ENCODE assay signal across 21 cellular contexts in genomic region chr10:7580520-7580919, GRCh38.
DNase-seq lines count a peak whose midpoint lies in the region; ATAC-seq, FAIRE-seq and TF ChIP-seq lines count a peak whose summit lies in the region.
"Had no signal": no experiment of that assay in that cellular context is flagged by ENCODE, and none has a peak within 500 bp of the region (broad histone marks: within the 10 kb centered on the region; RNA-seq: fewer than 3 reads in every experiment).

No MANE protein-coding gene starts in this region.

- POLR2A ChIA-PET in H1 (lab: Charles Lee; ENCODE audit: partially characterized antibody): no interaction called here

- H2BK120ac ChIP-seq in H1 (replicated peaks; ENCODE audit: low read depth, low read length): no peak overlapping the region

- no peaks in the 10 kb centered on the region for H3K36me3 Mint-ChIP-seq in stimulated activated effector memory CD8-positive, alpha-beta T cell treated with anti-CD3 and anti-CD28 coated beads, Interleukin-12 subunit alpha, Interleukin-12 subunit beta, amount 100 ng/mL, for 72 hours
- H3K36me3 Mint-ChIP-seq: CD4-positive, CD25-positive, alpha-beta regulatory T cell; CD8-positive, alpha-beta T cell had no signal

- H3K27me3 ChIP-seq in H7 (ENCODE audit: control insufficient read depth, insufficient read depth, low read length): no peaks in the 10 kb centered on the region
- H3K27me3 ChIP-seq in H1 (replicated peaks in 1 of 4; ENCODE audit: control insufficient read depth in 3 of 4, extremely low read depth in 1 of 4, insufficient read depth in 3 of 4, low read length in 3 of 4): no peaks in the 10 kb centered on the region
- H3K27me3 ChIP-seq in spleen (replicated peaks in 1 of 7): peaks cover 0 to 5% (median 0%) of the 10 kb centered on the region in 7 donors
- H3K27me3 ChIP-seq: BLaER1 had no signal

- H4K8ac ChIP-seq in H1 (ENCODE audit: extremely low read depth, insufficient read depth, low read length): no peak overlapping the region

- 0 out of 7 replicates have a peak overlapping the region, but pooled peaks of 1 of the 4 experiments have one; percentile 2 for H3K9ac ChIP-seq in H1 (replicated peaks in 1 of 4; ENCODE audit: extremely low read depth in 1 of 4, low read depth in 3 of 4, low read length in 3 of 4)
- H3K9ac ChIP-seq: BLaER1 had no signal

- H2AFZ ChIP-seq in H1 (ENCODE audit: low read length): no peak overlapping the region

- no peaks in the 10 kb centered on the region for H3K23me2 ChIP-seq in H1 (ENCODE audit: low read depth, low read length)

- H3K4me1 ChIP-seq in H1 (replicated peaks in 1 of 4; ENCODE audit: control insufficient read depth in 3 of 4, insufficient read depth in 4 of 4, low read length in 3 of 4) (no peaks in the 10 kb centered on the region; a peak in 1 of 7 replicates), spleen (no peaks in the 10 kb centered on the region)
- H3K4me1 ChIP-seq: BLaER1, Caco-2 had no signal

- no peak overlapping the region for H4K5ac ChIP-seq in H1 (ENCODE audit: insufficient read length, low read depth, low read length)

- no peak overlapping the region for H3K27ac Mint-ChIP-seq in stimulated activated effector memory CD8-positive, alpha-beta T cell treated with anti-CD3 and anti-CD28 coated beads, Interleukin-12 subunit alpha, Interleukin-12 subunit beta, amount 100 ng/mL, for 72 hours
- H3K27ac Mint-ChIP-seq: B cell; CD8-positive, alpha-beta T cell; H9 had no signal

- no peak for ATAC-seq in stimulated activated effector memory CD8-positive, alpha-beta T cell treated with anti-CD3 and anti-CD28 coated beads, Interleukin-12 subunit alpha, Interleukin-12 subunit beta, amount 100 ng/mL, for 72 hours
- ATAC-seq: CD8-positive, alpha-beta T cell; GM12878; HCT116 had no signal

- TF ChIP-seq CTCF in H1 (IDR thresholded peaks at IDR 0.05; ENCODE audit: control extremely low read depth in 1 of 3, insufficient read depth in 1 of 3, low read depth in 1 of 3, low read length in 3 of 3): no peak
- no peak for TF ChIP-seq CTCF in spleen (IDR thresholded peaks at IDR 0.05 in 8 of 11, conservative IDR thresholded peaks at IDR 0.05 in 3 of 11)

- 91% methylated on average over 5 of the region's 5 CpGs; no CpG with 5 or more reads in 1 of the 2 experiments for WGBS in H1 (ENCODE audit: extremely low coverage in 1 of 2, insufficient coverage in 1 of 2, insufficient read length in 1 of 2, insufficient replicate concordance in 2 of 2, low coverage in 1 of 2, low lambda C conversion rate in 2 of 2, missing lambda C conversion rate in 1 of 2), 2 experiments
- 79 to 94% (median 88%) methylated on average over 5 of the region's 5 CpGs for WGBS in spleen, 5 donors

- H2BK12ac ChIP-seq in H1 (ENCODE audit: low read depth, low read length): no peak overlapping the region

- H3K9me3 Mint-ChIP-seq in stimulated activated effector memory CD8-positive, alpha-beta T cell treated with anti-CD3 and anti-CD28 coated beads, Interleukin-12 subunit alpha, Interleukin-12 subunit beta, amount 100 ng/mL, for 72 hours: no peaks in the 10 kb centered on the region
- H3K9me3 Mint-ChIP-seq: CD8-positive, alpha-beta T cell; H9 had no signal

- no peaks in the 10 kb centered on the region for H4K20me1 ChIP-seq in H1 (replicated peaks in 1 of 2; ENCODE audit: control insufficient read depth in 1 of 2, insufficient read depth in 2 of 2, low read length in 2 of 2)
- H4K20me1 ChIP-seq: BLaER1 had no signal

- TF ChIP-seq EP300 in H1 (IDR thresholded peaks at IDR 0.05; ENCODE audit: borderline replicate concordance in 1 of 2, low read depth in 2 of 2, low read length in 2 of 2): no peak

- H3K9me3 ChIP-seq in H1 (ENCODE audit: insufficient read depth in 2 of 2, low read depth in 1 of 2, low read length in 1 of 2) (no peaks in the 10 kb centered on the region), spleen (no peaks in the 10 kb centered on the region)
- H3K9me3 ChIP-seq: BLaER1, Caco-2 had no signal

- H3K4me3 ChIP-seq in H7 (ENCODE audit: insufficient read depth, low read depth, low read length) (no peak overlapping the region), H1 (ENCODE audit: extremely low read depth in 1 of 4, insufficient read depth in 2 of 4, low read depth in 3 of 4, low read length in 4 of 4) (no peak overlapping the region), spleen (no peak overlapping the region)
- H3K4me3 ChIP-seq: BLaER1, GM12878 had no signal

- H3K79me2 ChIP-seq in H1 (ENCODE audit: control insufficient read depth in 1 of 2, insufficient read depth in 2 of 2, low read length in 2 of 2): no peaks in the 10 kb centered on the region

- H3K23ac ChIP-seq in H1 (ENCODE audit: insufficient read length): no peak overlapping the region

- H3K14ac ChIP-seq in H1 (ENCODE audit: insufficient read length): no peak overlapping the region

- no peak overlapping the region for H3K56ac ChIP-seq in H1 (replicated peaks; ENCODE audit: insufficient read length, low read depth, low read length)

- H3K27ac ChIP-seq in H1 (ENCODE audit: low read depth, low read length) (no peak overlapping the region), spleen (no peak overlapping the region)
- H3K27ac ChIP-seq: BLaER1, C4-2B had no signal

- no peak for TF ChIP-seq RAD21 in H1 (IDR thresholded peaks at IDR 0.05 in 1 of 2, conservative IDR thresholded peaks at IDR 0.05 in 1 of 2; ENCODE audit: low read depth in 2 of 2, low read length in 2 of 2)

- no peaks in the 10 kb centered on the region for H3K79me1 ChIP-seq in H1 (ENCODE audit: low read depth, low read length)

- CTCF ChIA-PET in H1 (lab: Charles Lee; ENCODE audit: partially characterized antibody): interaction anchor here (0.6 to 1.2 kb wide), 4 partner anchors 11 to 231 kb away, joined by 3 to 4 read pairs (median 3); no protein-coding TSS in a partner anchor

- H3K4me1 Mint-ChIP-seq in stimulated activated effector memory CD8-positive, alpha-beta T cell treated with anti-CD3 and anti-CD28 coated beads, Interleukin-12 subunit alpha, Interleukin-12 subunit beta, amount 100 ng/mL, for 72 hours: peaks cover 4% of the 10 kb centered on the region
- H3K4me1 Mint-ChIP-seq: B cell had no signal

- no peak overlapping the region for H2BK5ac ChIP-seq in H1 (ENCODE audit: low read depth, low read length)

- H3K4me2 ChIP-seq in H1 (ENCODE audit: insufficient read depth in 1 of 2, low read depth in 2 of 2, low read length in 2 of 2): no peak overlapping the region
- H3K4me2 ChIP-seq: BLaER1 had no signal

- TF ChIP-seq POLR2A in H1 (IDR thresholded peaks at IDR 0.05; ENCODE audit: control extremely low read depth in 1 of 2, low read depth in 2 of 2, low read length in 2 of 2) (no peak), spleen (IDR thresholded peaks at IDR 0.05) (no peak)

- intact Hi-C loops in spleen (cut with DNase I; ENCODE audit: low total_unique reads): no loop called here
- intact Hi-C loops in posterior cingulate gyrus (cut with DNase I): no loop called here

- H2BK15ac ChIP-seq in H1 (ENCODE audit: low read length): no peak overlapping the region

- DNase-seq in H7: peak; percentile 56
- no peak for DNase-seq in H1 (ENCODE audit: low read depth in 1 of 2, low spot score in 2 of 2)
- peak; percentile 41 for DNase-seq in iPS-NIHi7 (ENCODE audit: extremely low spot score)
- peak; percentile 19 for DNase-seq in spleen
- no peak for DNase-seq in posterior cingulate gyrus
- DNase-seq in effector CD8-positive, alpha-beta T cell (lab: John Stamatoyannopoulos, UW): no peak
- DNase-seq in NCI-H510A treated with DMSO at 0.1 percent for 48 hours (lab: John Stamatoyannopoulos, UW): no peak
- no peak for DNase-seq in stimulated activated effector memory CD8-positive, alpha-beta T cell treated with anti-CD3 and anti-CD28 coated beads, Interleukin-12 subunit alpha, Interleukin-12 subunit beta, amount 100 ng/mL, for 72 hours (ENCODE audit: low spot score in 2 of 2)
- DNase-seq: Caco-2; CD4-positive, CD25-positive, alpha-beta regulatory T cell; CD8-positive, alpha-beta T cell; DMS153; DND-41; GDM1; GOT3; H9 had no signal

- H3K18ac ChIP-seq in H1 (ENCODE audit: extremely low read depth, low read length): no peak overlapping the region

- H3K4me3 Mint-ChIP-seq in stimulated activated effector memory CD8-positive, alpha-beta T cell treated with anti-CD3 and anti-CD28 coated beads, Interleukin-12 subunit alpha, Interleukin-12 subunit beta, amount 100 ng/mL, for 72 hours: no peak overlapping the region
- H3K4me3 Mint-ChIP-seq: B cell; CD4-positive, CD25-positive, alpha-beta regulatory T cell; CD8-positive, alpha-beta T cell; H9 had no signal

- no peaks in the 10 kb centered on the region for H3K36me3 ChIP-seq in H7 (replicated peaks; ENCODE audit: control insufficient read depth, insufficient read depth, low read length)
- no peaks in the 10 kb centered on the region for H3K36me3 ChIP-seq in H1 (ENCODE audit: control insufficient read depth in 2 of 4, insufficient read depth in 4 of 4, low read length in 3 of 4)
- H3K36me3 ChIP-seq in spleen: no peaks in the 10 kb centered on the region
- H3K36me3 ChIP-seq: BLaER1 had no signal

- no peak overlapping the region for H2BK20ac ChIP-seq in H1 (ENCODE audit: low read length)

- H4K91ac ChIP-seq in H1 (replicated peaks; ENCODE audit: insufficient read length, low read length): no peak overlapping the region

- no peak for FAIRE-seq in H1 (lab: Jason Lieb, UNC)
- FAIRE-seq: GM12878 had no signal

- no peak overlapping the region for H3K4ac ChIP-seq in H1 (replicated peaks; ENCODE audit: insufficient read length, low read depth, low read length)

- no peak overlapping the region for H2AK5ac ChIP-seq in H1 (ENCODE audit: low read depth, low read length)

TF ChIP-seq in H1, 55 proteins besides CTCF, POLR2A, EP300 and RAD21:
- TF ChIP-seq CTBP2 (IDR thresholded peaks at IDR 0.05; ENCODE audit: borderline replicate concordance, insufficient read depth, insufficient read length, low read length) (no peak), TEAD4 (IDR thresholded peaks at IDR 0.05; ENCODE audit: low read depth, low read length) (0 out of 2 replicates have a peak, but pooled peaks have one; percentile 40)

Comparison
In these comparisons a context has a peak if more than half of its experiments do, and no peak if none do; other contexts are left out.
1. DNase-seq: peak in H7 (single experiment), iPS-NIHi7 (single experiment) and spleen (single experiment); none in H1 (0 of 2), posterior cingulate gyrus (0 of 10), effector CD8-positive, alpha-beta T cell (single experiment), NCI-H510A treated with DMSO at 0.1 percent for 48 hours (single experiment) and stimulated activated effector memory CD8-positive, alpha-beta T cell treated with anti-CD3 and anti-CD28 coated beads, Interleukin-12 subunit alpha, Interleukin-12 subunit beta, amount 100 ng/mL, for 72 hours (0 of 2).